In genomic region chr3:8506611-8507061, GRCh38 we compare ENCODE assay signal across 13 cellular contexts. TPM values are rescaled to one million over a fixed set of nuclear protein-coding genes. Genes with fewer than 3 reads are reported as not detected.
DNase-seq lines count a peak whose midpoint lies in the region; ATAC-seq, FAIRE-seq and TF ChIP-seq lines count a peak whose summit lies in the region.
"Had no signal": no experiment of that assay in that cellular context is flagged by ENCODE, and none has a peak within 500 bp of the region (broad histone marks: within the 10 kb centered on the region; RNA-seq: fewer than 3 reads in every experiment).

No MANE protein-coding gene starts in this region.

- H3K4me3 ChIP-seq in HCT116 (replicated peaks in 1 of 2; ENCODE audit: low read depth in 1 of 2, low read length in 2 of 2) = no peak overlapping the region
- H3K4me3 ChIP-seq in astrocyte (ENCODE audit: insufficient read depth, low read depth, low read length) = peak overlapping the region; percentile 25
- peak overlapping the region; percentile 78 for H3K4me3 ChIP-seq in thoracic aorta
- no peak overlapping the region for H3K4me3 ChIP-seq in Karpas-422 (ENCODE audit: low read length)
- H3K4me3 ChIP-seq in small intestine (ENCODE audit: low read depth in 1 of 2, low read length in 2 of 2) = no peak overlapping the region
- H3K4me3 ChIP-seq: GM12878 had no signal

- no peaks in the 10 kb centered on the region for H3K9me3 ChIP-seq in HCT116 (ENCODE audit: control insufficient read depth in 1 of 2, insufficient read depth in 1 of 2, low read depth in 1 of 2, low read length in 2 of 2)
- no peaks in the 10 kb centered on the region for H3K9me3 ChIP-seq in astrocyte (ENCODE audit: insufficient read depth, low read depth, low read length)
- H3K9me3 ChIP-seq in thoracic aorta = no peaks in the 10 kb centered on the region
- H3K9me3 ChIP-seq in Karpas-422 (ENCODE audit: low read length) = no peaks in the 10 kb centered on the region
- H3K9me3 ChIP-seq in small intestine (ENCODE audit: control insufficient read depth, low read depth) = no peaks in the 10 kb centered on the region

- H3K27ac Mint-ChIP-seq in astrocyte (ENCODE audit: unreplicated experiment) = peak overlapping the region; percentile 86
- H3K27ac Mint-ChIP-seq: natural killer cell treated with Interleukin-12 subunit alpha and Interleukin-12 subunit beta and Interleukin-15 and Interleukin-18, amount 100 ng/mL, for 72 hours had no signal

- no peaks in the 10 kb centered on the region for H4K20me1 ChIP-seq in HCT116 (ENCODE audit: insufficient read depth)
- H4K20me1 ChIP-seq in astrocyte (ENCODE audit: insufficient read depth, low read length) = no peaks in the 10 kb centered on the region
- no peaks in the 10 kb centered on the region for H4K20me1 ChIP-seq in Karpas-422 (ENCODE audit: insufficient read depth, low read depth, low read length)

- H3K27me3 ChIP-seq in HCT116 (ENCODE audit: insufficient read depth, low read length) (no peaks in the 10 kb centered on the region), astrocyte (ENCODE audit: insufficient read depth, low read length) (no peaks in the 10 kb centered on the region), thoracic aorta (replicated peaks; ENCODE audit: insufficient read depth) (no peaks in the 10 kb centered on the region), Karpas-422 (ENCODE audit: low read length) (no peaks in the 10 kb centered on the region), small intestine (ENCODE audit: control insufficient read depth in 2 of 2, insufficient read depth in 2 of 2, low read length in 2 of 2) (no peaks in the 10 kb centered on the region)

- no peaks in the 10 kb centered on the region for H3K9me3 Mint-ChIP-seq in astrocyte (ENCODE audit: unreplicated experiment)
- H3K9me3 Mint-ChIP-seq: natural killer cell treated with Interleukin-12 subunit alpha and Interleukin-12 subunit beta and Interleukin-15 and Interleukin-18, amount 100 ng/mL, for 72 hours had no signal

- no peak for ATAC-seq in HCT116
- no peak for ATAC-seq in thoracic aorta (ENCODE audit: insufficient number of reproducible peaks, low FRiP score, low read depth)
- ATAC-seq in HG03565 (IDR thresholded peaks at IDR 0.05; ENCODE audit: unreplicated experiment) = no peak
- ATAC-seq: natural killer cell treated with Interleukin-12 subunit alpha and Interleukin-12 subunit beta and Interleukin-15 and Interleukin-18, amount 100 ng/mL, for 72 hours had no signal

- H3K4me3 Mint-ChIP-seq in astrocyte (ENCODE audit: unreplicated experiment) = peak overlapping the region; percentile 92
- H3K4me3 Mint-ChIP-seq: natural killer cell treated with Interleukin-12 subunit alpha and Interleukin-12 subunit beta and Interleukin-15 and Interleukin-18, amount 100 ng/mL, for 72 hours had no signal

- H3K27me3 Mint-ChIP-seq in astrocyte (ENCODE audit: low read depth, unreplicated experiment) = no peaks in the 10 kb centered on the region

- H3K9me2 ChIP-seq in HCT116 (ENCODE audit: insufficient read depth) (no peaks in the 10 kb centered on the region), Karpas-422 (replicated peaks; ENCODE audit: insufficient read depth, low read length) (no peaks in the 10 kb centered on the region)

- RAD21 ChIA-PET in HCT116 (lab: Charles Lee; ENCODE audit: low non-redundant PET in 1 of 2, low total read pairs in 2 of 2, uncharacterized antibody in 2 of 2, unreplicated experiment in 2 of 2) = no interaction called here

- H3K4me2 ChIP-seq in HCT116 (ENCODE audit: low read length) = peak overlapping the region; percentile 39
- peak overlapping the region; percentile 82 for H3K4me2 ChIP-seq in astrocyte (ENCODE audit: low read length)
- H3K4me2 ChIP-seq in Karpas-422 (ENCODE audit: low read depth, low read length, poor library complexity, severe bottlenecking) = no peak overlapping the region

- H2AFZ ChIP-seq in HCT116 (ENCODE audit: low read depth, low read length, poor library complexity, severe bottlenecking) (no peak overlapping the region), astrocyte (ENCODE audit: low read depth, low read length) (no peak overlapping the region), Karpas-422 (ENCODE audit: low read length) (no peak overlapping the region)

- peaks cover 60% of the 10 kb centered on the region for H3K36me3 Mint-ChIP-seq in astrocyte (ENCODE audit: low read depth, unreplicated experiment)
- H3K36me3 Mint-ChIP-seq: natural killer cell treated with Interleukin-12 subunit alpha and Interleukin-12 subunit beta and Interleukin-15 and Interleukin-18, amount 100 ng/mL, for 72 hours had no signal

- TF ChIP-seq CTCF in HCT116 (IDR thresholded peaks at IDR 0.05 in 2 of 3, conservative IDR thresholded peaks at IDR 0.05 in 1 of 3; ENCODE audit: borderline replicate concordance in 1 of 3, insufficient read depth in 1 of 3, low read depth in 2 of 3, low read length in 2 of 3) (no peak), astrocyte (IDR thresholded peaks at IDR 0.05; ENCODE audit: insufficient read depth, low read depth, low read length) (no peak), thoracic aorta (IDR thresholded peaks at IDR 0.05) (no peak)

- intact Hi-C loops in HCT116 (cut with micrococcal nuclease) = no loop called here

- no peak for TF ChIP-seq RAD21 in HCT116 (IDR thresholded peaks at IDR 0.05; ENCODE audit: low read depth)

- H3K4me1 ChIP-seq in HCT116 (ENCODE audit: control insufficient read depth in 1 of 2, insufficient read depth in 2 of 2, low read length in 2 of 2) (peaks cover 15 to 58% of the 10 kb centered on the region in 2 experiments), astrocyte (ENCODE audit: insufficient read depth, low read length) (peaks cover 67% of the 10 kb centered on the region), thoracic aorta (ENCODE audit: control insufficient read depth in 1 of 2, low read depth in 2 of 2) (peaks cover 45 to 62% of the 10 kb centered on the region in 2 donors), Karpas-422 (ENCODE audit: low read length) (no peaks in the 10 kb centered on the region), small intestine (ENCODE audit: control insufficient read depth in 2 of 2, insufficient read depth in 1 of 2, low read depth in 1 of 2, low read length in 1 of 2) (peaks cover 0 to 5% of the 10 kb centered on the region in 2 donors)

- H3K9ac ChIP-seq in HCT116 (ENCODE audit: low read length) (no peak overlapping the region), astrocyte (ENCODE audit: low read length) (peak overlapping the region; percentile 57), Karpas-422 (ENCODE audit: low read length) (no peak overlapping the region)

- POLR2A ChIA-PET in HCT116 (lab: Charles Lee) = no interaction called here

- H3K79me2 ChIP-seq in HCT116 (ENCODE audit: insufficient read depth, low read length) = no peaks in the 10 kb centered on the region
- peaks cover 40% of the 10 kb centered on the region for H3K79me2 ChIP-seq in astrocyte (ENCODE audit: insufficient read depth, low read length)
- H3K79me2 ChIP-seq in Karpas-422 (ENCODE audit: low read length) = no peaks in the 10 kb centered on the region

- WGBS in small intestine, 3 donors = 59 to 75% (median 66%) methylated on average over 5 of the region's 5 CpGs

- H3K36me3 ChIP-seq in HCT116 (ENCODE audit: control insufficient read depth in 1 of 2, insufficient read depth in 2 of 2, low read length in 2 of 2) (no peaks in the 10 kb centered on the region), astrocyte (ENCODE audit: insufficient read depth, low read length) (peaks cover 3% of the 10 kb centered on the region), thoracic aorta (peaks cover 48% of the 10 kb centered on the region), Karpas-422 (ENCODE audit: insufficient read depth, low read length) (no peaks in the 10 kb centered on the region), small intestine (ENCODE audit: control insufficient read depth in 2 of 2, insufficient read depth in 2 of 2, low read length in 2 of 2) (no peaks in the 10 kb centered on the region)

- peaks cover 67% of the 10 kb centered on the region for H3K4me1 Mint-ChIP-seq in astrocyte (ENCODE audit: low read depth, unreplicated experiment)

- FAIRE-seq in astrocyte (lab: Jason Lieb, UNC) (no peak), small intestine (lab: Jason Lieb, UNC) (no peak)
- FAIRE-seq: GM12878 had no signal

- BruUV-seq in HCT116 (replicated peaks; lab: Mats Ljungman, UMichigan) = no TSS peak

- no peak for TF ChIP-seq POLR2A in HCT116 (IDR thresholded peaks at IDR 0.05; ENCODE audit: borderline replicate concordance, extremely low read depth, insufficient read depth, insufficient read length)

- DNase-seq in HCT116 (ENCODE audit: low read depth, low spot score) (no peak), astrocyte (ENCODE audit: low read depth) (peak; percentile 82), hepatic stellate cell (ENCODE audit: low spot score) (peak; percentile 40), thoracic aorta (ENCODE audit: low spot score) (no peak), Karpas-422 (no peak), small intestine (no peak), NCI-H187 treated with DMSO at 0.1 percent for 48 hours (lab: John Stamatoyannopoulos, UW) (no peak)
- DNase-seq: NCI-H446; SHP77; stimulated activated CD4-positive, alpha-beta T cell treated with anti-CD3 and anti-CD28 coated beads, Interleukin-12 subunit alpha, Interleukin-12 subunit beta, amount 100 ng/mL, for 4 hours had no signal

- CTCF ChIA-PET in HCT116 (lab: Charles Lee) = no interaction called here

- no peak overlapping the region for H3K27ac ChIP-seq in HCT116 (ENCODE audit: low read depth, low read length)
- H3K27ac ChIP-seq in astrocyte (ENCODE audit: low read depth, low read length) = peak overlapping the region; percentile 61
- H3K27ac ChIP-seq in thoracic aorta = peak overlapping the region; percentile 83 to 84
- no peak overlapping the region for H3K27ac ChIP-seq in Karpas-422 (ENCODE audit: low read length)
- peak overlapping the region in 1 of 2 donors; percentile 8 for H3K27ac ChIP-seq in small intestine (ENCODE audit: low read depth in 1 of 2, low read length in 1 of 2)

TF ChIP-seq in HCT116, 20 proteins besides CTCF, POLR2A, EP300 and RAD21 (continues in another document):
- TF ChIP-seq POLR2AphosphoS5 (IDR thresholded peaks at IDR 0.05; ENCODE audit: low read depth, low read length) (no peak), SIN3A (IDR thresholded peaks at IDR 0.05; ENCODE audit: low read depth) (no peak), ZNF274 (IDR thresholded peaks at IDR 0.05; ENCODE audit: low read depth, low read length) (no peak), ELF1 (IDR thresholded peaks at IDR 0.05; ENCODE audit: borderline replicate concordance, low read depth) (no peak), JUND (IDR thresholded peaks at IDR 0.05) (no peak), MAX (IDR thresholded peaks at IDR 0.05) (no peak)

RNA-seq across cellular contexts. Expression of gene LMCD1, which starts 5.0 kb away (rescaled TPM):
- total RNA-seq in HCT116 (2021; ENCODE audit: unreplicated experiment) (4.6 TPM), astrocyte (374 and 437 TPM in 2 replicates), thoracic aorta (100 to 1,000 TPM; 813 to 852 TPM)
- 2.5 and 4.6 TPM in 2 replicates for polyA plus RNA-seq in HCT116 (2012)
- not detected in 2 replicates for total RNA-seq in Karpas-422 (2014; rRNA removed; shearing (Covaris generic); ENCODE audit: low replicate concordance)
- polyA plus RNA-seq in small intestine = 10 to 100 TPM in 2 of 3 donors, 1 to 10 TPM in 1; 2.5 to 29.4 (median 17.3) TPM

Comparison
In these comparisons a context has a peak if more than half of its experiments do, and no peak if none do; other contexts are left out.
1. DNase-seq: peak in astrocyte (single experiment) and hepatic stellate cell (single experiment); none in HCT116 (single experiment), thoracic aorta (single experiment), Karpas-422 (single experiment), small intestine (single experiment) and NCI-H187 treated with DMSO at 0.1 percent for 48 hours (single experiment).
2. H3K27ac ChIP-seq: peak in astrocyte (single experiment) and thoracic aorta (2 of 2); none in HCT116 (single experiment) and Karpas-422 (single experiment).
3. H3K4me3 ChIP-seq: peak in astrocyte (single experiment) and thoracic aorta (single experiment); none in HCT116 (0 of 2), Karpas-422 (single experiment) and small intestine (0 of 2).
4. RNA of gene LMCD1, which starts 5.0 kb away (total RNA-seq): 813 to 852 TPM in thoracic aorta and 374 to 437 TPM in astrocyte; 4.6 TPM in HCT116 (single experiment) and not detected in Karpas-422; every median in the first group is over 10 times any median in the second.